ENCODE assay signal across 11 cellular contexts in the genomic region with DNA sequence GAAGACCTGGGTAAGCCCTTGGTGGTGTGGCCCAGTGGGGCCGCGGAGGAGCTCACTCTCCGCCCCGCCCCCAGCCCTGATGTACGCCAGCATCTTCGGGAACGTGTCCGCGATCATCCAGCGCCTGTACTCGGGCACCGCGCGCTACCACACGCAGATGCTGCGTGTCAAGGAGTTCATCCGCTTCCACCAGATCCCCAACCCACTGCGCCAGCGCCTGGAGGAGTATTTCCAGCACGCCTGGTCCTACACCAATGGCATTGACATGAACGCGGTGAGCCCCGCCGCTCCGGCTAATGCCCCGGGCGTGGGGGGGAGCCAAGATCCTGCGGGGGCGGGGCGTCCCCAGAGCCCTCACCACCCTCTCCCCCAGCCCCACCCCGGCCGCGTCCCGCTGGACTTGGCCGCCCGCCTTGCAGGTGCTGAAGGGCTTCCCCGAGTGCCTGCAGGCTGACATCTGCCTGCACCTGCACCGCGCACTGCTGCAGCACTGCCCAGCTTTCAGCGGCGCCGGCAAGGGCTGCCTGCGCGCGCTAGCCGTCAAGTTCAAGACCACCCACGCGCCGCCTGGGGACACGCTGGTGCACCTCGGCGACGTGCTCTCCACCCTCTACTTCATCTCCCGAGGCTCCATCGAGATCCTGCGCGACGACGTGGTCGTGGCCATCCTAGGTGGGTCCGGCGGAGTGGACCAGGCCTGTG. TPM values are rescaled to one million over a fixed set of nuclear protein-coding genes. Genes with fewer than 3 reads are reported as not detected.
DNase-seq lines count a peak whose midpoint lies in the region; ATAC-seq and TF ChIP-seq lines count a peak whose summit lies in the region.
"Had no signal": no experiment of that assay in that cellular context is flagged by ENCODE, and none has a peak within 500 bp of the region (broad histone marks: within the 10 kb centered on the region; RNA-seq: fewer than 3 reads in every experiment).

No MANE protein-coding gene starts in this region.

- H3K79me2 ChIP-seq in mammary epithelial cell (ENCODE audit: insufficient read depth, low read length) (no peaks in the 10 kb centered on the region), neural progenitor cell (ENCODE audit: low read depth) (no peaks in the 10 kb centered on the region)

- no peaks in the 10 kb centered on the region for H3K36me3 Mint-ChIP-seq in neural progenitor cell

- no peak overlapping the region for H3K4me3 Mint-ChIP-seq in neural progenitor cell

- H3K9ac ChIP-seq in ES-I3 (ENCODE audit: low read depth, low read length) (peak overlapping the region; percentile 46; the same call in 1 of the 2 replicates), mammary epithelial cell (ENCODE audit: insufficient read depth, low read length) (no peak overlapping the region), neural progenitor cell (no peak overlapping the region)

- H4K20me1 ChIP-seq in mammary epithelial cell (ENCODE audit: insufficient read depth, low read length) (no peaks in the 10 kb centered on the region), neural progenitor cell (ENCODE audit: low read depth) (no peaks in the 10 kb centered on the region)

- TF ChIP-seq CTCF in mammary epithelial cell (conservative IDR thresholded peaks at IDR 0.05 in 1 of 2, IDR thresholded peaks at IDR 0.05 in 1 of 2; ENCODE audit: extremely low read depth in 1 of 2, insufficient read depth in 1 of 2, low read depth in 1 of 2, low read length in 2 of 2) (no peak), neural progenitor cell (IDR thresholded peaks at IDR 0.05) (no peak), GM10248 (IDR thresholded peaks at IDR 0.05; ENCODE audit: control extremely low read depth, extremely low read depth, low read depth, missing control alignments) (no peak)

- H3K4me2 ChIP-seq in mammary epithelial cell (ENCODE audit: insufficient read depth, low read depth, low read length) (peak overlapping the region; percentile 29), neural progenitor cell (peak overlapping the region; percentile 52)

- no peak overlapping the region for H3K4me3 ChIP-seq in mammary epithelial cell (replicated peaks in 1 of 3; ENCODE audit: insufficient read depth in 1 of 3, low read depth in 2 of 3, low read length in 3 of 3)
- no peak overlapping the region for H3K4me3 ChIP-seq in neural progenitor cell

- intact Hi-C loops in mammary epithelial cell (cut with micrococcal nuclease), result no loop called here

- in situ Hi-C loops in mammary epithelial cell (cut with MboI; ENCODE audit: low sequenced_read_pairs in 2 of 2), result no loop called here

- H3K4me1 ChIP-seq in ES-I3 (ENCODE audit: insufficient read depth, low read length) (peaks cover 14% of the 10 kb centered on the region; the same call in 1 of the 2 replicates), mammary epithelial cell (ENCODE audit: insufficient read depth, low read length) (peaks cover 8% of the 10 kb centered on the region), neural progenitor cell (no peaks in the 10 kb centered on the region)

- H3K36me3 ChIP-seq in ES-I3 (ENCODE audit: insufficient read depth, low read length) (no peaks in the 10 kb centered on the region), mammary epithelial cell (ENCODE audit: insufficient read depth, low read length) (no peaks in the 10 kb centered on the region), neural progenitor cell (no peaks in the 10 kb centered on the region)

- no peaks in the 10 kb centered on the region for H3K9me3 ChIP-seq in ES-I3 (ENCODE audit: control insufficient read depth, insufficient read depth, low read length)
- H3K9me3 ChIP-seq in mammary epithelial cell (replicated peaks; ENCODE audit: insufficient read depth, low read length), result no peaks in the 10 kb centered on the region
- no peaks in the 10 kb centered on the region for H3K9me3 ChIP-seq in neural progenitor cell (ENCODE audit: low read depth)

- POLR2A ChIA-PET in GM10248 (lab: Yijun Ruan, JAX), result no interaction called here

- DNase-seq in NCI-H2227 treated with DMSO at 0.1 percent for 48 hours (lab: John Stamatoyannopoulos, UW), result peak; percentile 77
- no peak for DNase-seq in mammary epithelial cell
- DNase-seq in neural progenitor cell (ENCODE audit: low spot score), result peak; percentile 9
- no peak for DNase-seq in activated gamma-delta T cell (lab: John Stamatoyannopoulos, UW)
- DNase-seq in GM10248 (ENCODE audit: extremely low spot score), result no peak
- DNase-seq: GF-D8 had no signal

- H3K4me1 Mint-ChIP-seq in neural progenitor cell, result peaks cover 7% of the 10 kb centered on the region

- WGBS in mammary epithelial cell (ENCODE audit: low coverage, missing lambda C conversion rate), result 11% methylated on average over 33 of the region's 62 CpGs

- no peaks in the 10 kb centered on the region for H3K9me3 Mint-ChIP-seq in neural progenitor cell

- dilution Hi-C loops in mammary epithelial cell (cut with HindIII; ENCODE audit: low sequenced_read_pairs), result no loop called here

- peaks cover 16% of the 10 kb centered on the region for H3K27me3 Mint-ChIP-seq in neural progenitor cell (ENCODE audit: insufficient read depth, low read depth)

- no peak for ATAC-seq in GM18519 (IDR thresholded peaks at IDR 0.05; ENCODE audit: low FRiP score, unreplicated experiment)
- ATAC-seq in HG02938 (IDR thresholded peaks at IDR 0.05; ENCODE audit: unreplicated experiment), result no peak

- H3K27me3 ChIP-seq in mammary epithelial cell (ENCODE audit: insufficient read depth, low read length) (peaks cover 3% of the 10 kb centered on the region), neural progenitor cell (peaks cover 35% of the 10 kb centered on the region)

- CTCF ChIA-PET in mammary epithelial cell (lab: Charles Lee; ENCODE audit: low non-redundant PET) (no interaction called here), GM10248 (lab: Yijun Ruan, JAX) (no interaction called here)

- BruUV-seq in mammary epithelial cell (replicated peaks; lab: Mats Ljungman, UMichigan), result no TSS peak

- H3K27ac ChIP-seq in mammary epithelial cell (ENCODE audit: insufficient read depth, low read depth, low read length) (no peak overlapping the region), neural progenitor cell (no peak overlapping the region)

- no peak overlapping the region for H2AFZ ChIP-seq in mammary epithelial cell (ENCODE audit: low read depth, low read length)
- H2AFZ ChIP-seq in neural progenitor cell (replicated peaks), result no peak overlapping the region

- H3K27ac Mint-ChIP-seq in neural progenitor cell, result no peak overlapping the region

- no peaks in the 10 kb centered on the region for H3F3A ChIP-seq in neural progenitor cell (ENCODE audit: low read depth)

RNA-seq across cellular contexts. Expression of gene DCAF7, which starts 12.1 kb away (rescaled TPM):
- total RNA-seq in mammary epithelial cell (10 to 100 TPM; 47.5 to 71.3 TPM), neural progenitor cell (ENCODE audit: low replicate concordance) (56.5 and 70.6 TPM in 2 replicates)
- 64.9 TPM for polyA plus RNA-seq in mammary epithelial cell
- polyA minus RNA-seq in mammary epithelial cell, result 93.3 TPM

RNA-seq across cellular contexts. Expression of gene KCNH6, which starts 15.0 kb away (rescaled TPM):
- total RNA-seq in mammary epithelial cell, result not detected
- polyA plus RNA-seq in mammary epithelial cell, result not detected
- not detected for polyA minus RNA-seq in mammary epithelial cell
- 0.03 TPM in 1 of 2 replicates, not detected in the other for total RNA-seq in neural progenitor cell (ENCODE audit: low replicate concordance)
- total RNA-seq: glomerular endothelial cell, osteocyte had no signal

Comparison
In these comparisons a context has a peak if more than half of its experiments do, and no peak if none do; other contexts are left out.
1. DNase-seq: peak in NCI-H2227 treated with DMSO at 0.1 percent for 48 hours (single experiment) and neural progenitor cell (single experiment); none in mammary epithelial cell (single experiment), activated gamma-delta T cell (single experiment) and GM10248 (single experiment).